Comparison of ENCODE assay signal across 1 cellular context in the genomic region with DNA sequence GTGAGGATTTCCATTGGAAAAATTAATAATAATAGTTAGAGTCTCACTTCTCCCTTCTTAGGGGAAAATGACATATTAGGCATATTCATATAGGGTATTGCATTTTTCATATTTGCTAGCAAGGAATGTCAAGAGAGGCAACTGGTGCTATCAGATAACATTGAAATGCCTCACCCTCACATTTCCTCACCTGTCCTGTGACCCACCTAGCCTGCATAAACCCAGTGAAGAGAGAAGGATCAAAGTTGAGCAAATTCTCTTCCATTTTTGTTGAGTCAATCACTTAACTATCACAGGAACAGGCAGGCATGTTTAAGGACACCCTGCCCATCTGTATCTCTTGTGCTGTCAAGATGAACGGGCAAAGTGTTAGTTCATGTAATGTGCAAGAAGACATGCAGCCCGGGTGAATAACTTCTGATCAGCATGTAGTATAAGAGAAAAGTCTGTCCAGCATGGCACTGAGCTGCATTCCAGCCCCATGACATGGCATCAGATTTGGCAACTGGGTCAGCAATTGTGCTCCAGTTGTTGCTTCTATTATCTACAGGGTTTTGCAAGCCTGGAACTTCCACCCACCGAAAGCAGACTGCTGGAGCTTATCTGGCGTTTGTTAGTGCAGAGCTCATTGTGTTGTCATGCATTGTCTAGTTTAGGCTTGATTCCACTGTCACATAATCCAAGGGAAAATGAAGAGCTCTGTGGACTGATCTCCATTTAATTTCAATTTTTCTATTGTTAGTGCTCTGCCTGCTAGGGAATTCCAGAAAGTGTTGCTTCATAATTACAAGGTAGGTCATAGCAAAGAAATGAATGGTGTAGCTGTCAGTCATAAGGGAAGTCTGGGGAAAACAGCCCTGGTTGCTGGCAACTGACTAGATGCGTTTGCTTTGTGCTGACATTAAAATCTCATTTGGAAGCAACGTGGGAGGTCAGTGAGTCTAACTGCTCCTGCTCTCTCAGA.
TF ChIP-seq lines count a peak whose summit lies in the region.

No MANE protein-coding gene starts in this region.

TF ChIP-seq in WTC11, 78 proteins besides CTCF, POLR2A, EP300 and RAD21 (continued from another document):
- TF ChIP-seq, protein P1, sequence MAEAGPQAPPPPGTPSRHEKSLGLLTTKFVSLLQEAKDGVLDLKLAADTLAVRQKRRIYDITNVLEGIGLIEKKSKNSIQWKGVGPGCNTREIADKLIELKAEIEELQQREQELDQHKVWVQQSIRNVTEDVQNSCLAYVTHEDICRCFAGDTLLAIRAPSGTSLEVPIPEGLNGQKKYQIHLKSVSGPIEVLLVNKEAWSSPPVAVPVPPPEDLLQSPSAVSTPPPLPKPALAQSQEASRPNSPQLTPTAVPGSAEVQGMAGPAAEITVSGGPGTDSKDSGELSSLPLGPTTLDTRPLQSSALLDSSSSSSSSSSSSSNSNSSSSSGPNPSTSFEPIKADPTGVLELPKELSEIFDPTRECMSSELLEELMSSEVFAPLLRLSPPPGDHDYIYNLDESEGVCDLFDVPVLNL (CRISPR knock-in tag; IDR thresholded peaks at IDR 0.05; ENCODE audit: borderline replicate concordance, low read depth), result no peak
- TF ChIP-seq ZNF396 (CRISPR knock-in tag; IDR thresholded peaks at IDR 0.05; ENCODE audit: borderline replicate concordance) (no peak), JAZF1 (CRISPR knock-in tag; IDR thresholded peaks at IDR 0.05) (no peak), CBFB (CRISPR knock-in tag; IDR thresholded peaks at IDR 0.05; ENCODE audit: low read depth) (no peak)
- TF ChIP-seq, protein P2, sequence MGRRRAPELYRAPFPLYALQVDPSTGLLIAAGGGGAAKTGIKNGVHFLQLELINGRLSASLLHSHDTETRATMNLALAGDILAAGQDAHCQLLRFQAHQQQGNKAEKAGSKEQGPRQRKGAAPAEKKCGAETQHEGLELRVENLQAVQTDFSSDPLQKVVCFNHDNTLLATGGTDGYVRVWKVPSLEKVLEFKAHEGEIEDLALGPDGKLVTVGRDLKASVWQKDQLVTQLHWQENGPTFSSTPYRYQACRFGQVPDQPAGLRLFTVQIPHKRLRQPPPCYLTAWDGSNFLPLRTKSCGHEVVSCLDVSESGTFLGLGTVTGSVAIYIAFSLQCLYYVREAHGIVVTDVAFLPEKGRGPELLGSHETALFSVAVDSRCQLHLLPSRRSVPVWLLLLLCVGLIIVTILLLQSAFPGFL (CRISPR knock-in tag; IDR thresholded peaks at IDR 0.05; ENCODE audit: borderline replicate concordance), result no peak
- TF ChIP-seq, protein P3, sequence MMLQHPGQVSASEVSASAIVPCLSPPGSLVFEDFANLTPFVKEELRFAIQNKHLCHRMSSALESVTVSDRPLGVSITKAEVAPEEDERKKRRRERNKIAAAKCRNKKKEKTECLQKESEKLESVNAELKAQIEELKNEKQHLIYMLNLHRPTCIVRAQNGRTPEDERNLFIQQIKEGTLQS (CRISPR knock-in tag; conservative IDR thresholded peaks at IDR 0.05), result no peak
TF ChIP-seq in WTC11: peak in this region for 0.
